In genomic region chr1:109191377-109191776, GRCh38 we compare ENCODE assay signal across 1 cellular context.
TF ChIP-seq lines count a peak whose summit lies in the region.

No MANE protein-coding gene starts in this region.

TF ChIP-seq in HCT116, 20 proteins besides CTCF, POLR2A, EP300 and RAD21:
- no peak for TF ChIP-seq SIN3A (IDR thresholded peaks at IDR 0.05; ENCODE audit: low read depth)
- no peak for TF ChIP-seq SRF (IDR thresholded peaks at IDR 0.05; ENCODE audit: low read depth)
- no peak for TF ChIP-seq ZFX (IDR thresholded peaks at IDR 0.05)
- TF ChIP-seq CBX3 (IDR thresholded peaks at IDR 0.05; ENCODE audit: low read depth): no peak
- TF ChIP-seq TCF7L2 (IDR thresholded peaks at IDR 0.05; ENCODE audit: borderline replicate concordance, extremely low read depth, insufficient read depth, insufficient read length): no peak
- no peak for TF ChIP-seq YY1 (IDR thresholded peaks at IDR 0.05; ENCODE audit: extremely low read depth, insufficient replicate concordance, low read depth, low read length)
- no peak for TF ChIP-seq ATF3 (IDR thresholded peaks at IDR 0.05)
- no peak for TF ChIP-seq CEBPB (IDR thresholded peaks at IDR 0.05; ENCODE audit: low read depth)
- TF ChIP-seq EZH2phosphoT487 (IDR thresholded peaks at IDR 0.05; ENCODE audit: borderline replicate concordance): no peak
- no peak for TF ChIP-seq REST (IDR thresholded peaks at IDR 0.05; ENCODE audit: low read depth)
- no peak for TF ChIP-seq ZBTB33 (IDR thresholded peaks at IDR 0.05; ENCODE audit: extremely low read depth, insufficient replicate concordance, low read length)
- no peak for TF ChIP-seq JUND (IDR thresholded peaks at IDR 0.05)
- TF ChIP-seq EGR1 (IDR thresholded peaks at IDR 0.05; ENCODE audit: low read depth): no peak
- TF ChIP-seq EZH2 (IDR thresholded peaks at IDR 0.05): no peak
- TF ChIP-seq ZNF274 (IDR thresholded peaks at IDR 0.05; ENCODE audit: low read depth, low read length): no peak
- no peak for TF ChIP-seq FOSL1 (IDR thresholded peaks at IDR 0.05; ENCODE audit: low read depth)
